In genomic region chr7:31991406-31991805, GRCh38 we compare ENCODE assay signal across 21 cellular contexts.
DNase-seq lines count a peak whose midpoint lies in the region; ATAC-seq, FAIRE-seq and TF ChIP-seq lines count a peak whose summit lies in the region.
"Had no signal": no experiment of that assay in that cellular context is flagged by ENCODE, and none has a peak within 500 bp of the region (broad histone marks: within the 10 kb centered on the region; RNA-seq: fewer than 3 reads in every experiment).

No MANE protein-coding gene starts in this region.

- no peak for TF ChIP-seq CTCF in endothelial cell of umbilical vein (IDR thresholded peaks at IDR 0.05; ENCODE audit: extremely low read depth in 1 of 2, insufficient read depth in 1 of 2, low read depth in 1 of 2, low read length in 2 of 2)
- TF ChIP-seq CTCF in pancreas (IDR thresholded peaks at IDR 0.05): no peak

- H3K4me1 ChIP-seq in adipocyte (ENCODE audit: control insufficient read depth, insufficient read depth, low read length): peaks cover 18% of the 10 kb centered on the region
- peaks cover 36% of the 10 kb centered on the region for H3K4me1 ChIP-seq in endothelial cell of umbilical vein (ENCODE audit: control insufficient read depth, extremely low read depth, insufficient read depth, low read length)
- no peaks in the 10 kb centered on the region for H3K4me1 ChIP-seq in pancreas
- no peaks in the 10 kb centered on the region for H3K4me1 ChIP-seq in aorta (ENCODE audit: control insufficient read depth in 1 of 2, insufficient read depth in 2 of 2, low read length in 2 of 2)
- H3K4me1 ChIP-seq: Caco-2 had no signal

- TF ChIP-seq POLR2A in endothelial cell of umbilical vein (IDR thresholded peaks at IDR 0.05; ENCODE audit: low read depth, low read length): no peak

- FAIRE-seq in endothelial cell of umbilical vein (lab: Jason Lieb, UNC): no peak
- FAIRE-seq in pancreas (lab: Jason Lieb, UNC): no peak
- FAIRE-seq: GM12878, GM18507 had no signal

- intact Hi-C loops in endothelial cell of umbilical vein (cut with micrococcal nuclease): no loop called here
- intact Hi-C loops in pancreas (cut with DNase I): no loop called here
- intact Hi-C loops in aorta (cut with DNase I): no loop called here

- POLR2A ChIA-PET in endothelial cell of umbilical vein (lab: Charles Lee): no interaction called here

- 50 to 54% methylated on average over 3 of the region's 3 CpGs for WGBS in pancreas, 2 donors
- WGBS in aorta, 2 donors: 89 to 97% methylated on average over 3 of the region's 3 CpGs

- ATAC-seq in pancreas (peak in 3 of 4 donors; percentile 40 to 67 (median 56)), aorta (ENCODE audit: low FRiP score) (no peak)
- ATAC-seq: CD8-positive, alpha-beta T cell; GM12878; GM23338; HCT116 had no signal

- no peaks in the 10 kb centered on the region for H3K9me3 ChIP-seq in adipocyte (ENCODE audit: control insufficient read depth, low read length)
- H3K9me3 ChIP-seq in endothelial cell of umbilical vein (replicated peaks; ENCODE audit: control insufficient read depth, insufficient read depth, low read length): no peaks in the 10 kb centered on the region
- no peaks in the 10 kb centered on the region for H3K9me3 ChIP-seq in pancreas
- peaks cover 1% of the 10 kb centered on the region for H3K9me3 ChIP-seq in aorta (ENCODE audit: control insufficient read depth, low read length)
- H3K9me3 ChIP-seq: Caco-2 had no signal

- CTCF ChIA-PET in endothelial cell of umbilical vein (lab: Charles Lee): interaction anchor here (1.0 to 2.1 kb wide), 6 partner anchors 8 to 219 kb away, joined by 3 to 8 read pairs (median 6); no protein-coding TSS in a partner anchor

- H3K27me3 ChIP-seq in adipocyte (replicated peaks; ENCODE audit: control insufficient read depth, insufficient read depth, low read length) (no peaks in the 10 kb centered on the region), endothelial cell of umbilical vein (ENCODE audit: control insufficient read depth in 2 of 2, insufficient read depth in 2 of 2, low read length in 2 of 2) (no peaks in the 10 kb centered on the region), pancreas (no peaks in the 10 kb centered on the region), aorta (ENCODE audit: control insufficient read depth in 1 of 2, insufficient read depth in 2 of 2, low read length in 1 of 2) (no peaks in the 10 kb centered on the region)

- in situ Hi-C loops in G401 (cut with HindIII; ENCODE audit: low sequenced_read_pairs): no loop called here

- no peaks in the 10 kb centered on the region for H3K36me3 ChIP-seq in adipocyte (ENCODE audit: control insufficient read depth, insufficient read depth, low read length, severe bottlenecking)
- no peaks in the 10 kb centered on the region for H3K36me3 ChIP-seq in endothelial cell of umbilical vein (ENCODE audit: control insufficient read depth in 2 of 2, extremely low read depth in 1 of 2, insufficient read depth in 2 of 2, low read length in 2 of 2)
- no peaks in the 10 kb centered on the region for H3K36me3 ChIP-seq in pancreas
- no peaks in the 10 kb centered on the region for H3K36me3 ChIP-seq in aorta (ENCODE audit: control insufficient read depth in 1 of 2, insufficient read depth in 2 of 2, low read length in 1 of 2)

- peak overlapping the region; percentile 6 for H2AFZ ChIP-seq in endothelial cell of umbilical vein (ENCODE audit: low read depth, low read length)
- H2AFZ ChIP-seq: GM23338 had no signal

- H3K9me1 ChIP-seq in endothelial cell of umbilical vein (replicated peaks; ENCODE audit: control insufficient read depth, extremely low read depth, insufficient read depth, low read length): no peaks in the 10 kb centered on the region

- no peaks in the 10 kb centered on the region for H4K20me1 ChIP-seq in endothelial cell of umbilical vein (replicated peaks; ENCODE audit: control insufficient read depth, extremely low read depth, insufficient read depth, low read length)

- H3K27ac ChIP-seq in endothelial cell of umbilical vein (ENCODE audit: insufficient read depth, low read depth, low read length): peak overlapping the region; percentile 69
- no peak overlapping the region for H3K27ac ChIP-seq in pancreas
- H3K27ac ChIP-seq in aorta (ENCODE audit: low read depth in 1 of 2, low read length in 2 of 2): no peak overlapping the region
- H3K27ac ChIP-seq: C4-2B had no signal

- dilution Hi-C loops in endothelial cell of umbilical vein (cut with MboI; ENCODE audit: extremely low pct_ligation_motif_present, low sequenced_read_pairs): no loop called here

- peak overlapping the region; percentile 34 for H3K4me2 ChIP-seq in endothelial cell of umbilical vein (ENCODE audit: insufficient read depth, low read length)
- H3K4me2 ChIP-seq: GM23338 had no signal

- H3K79me2 ChIP-seq in endothelial cell of umbilical vein (ENCODE audit: control insufficient read depth, insufficient read depth, low read length): no peaks in the 10 kb centered on the region

- BruUV-seq in endothelial cell of umbilical vein (replicated peaks; lab: Mats Ljungman, UMichigan): no TSS peak

- DNase-seq in G401 (ENCODE audit: low spot score) (peak; percentile 21), adipocyte (ENCODE audit: low read depth) (no peak), endothelial cell of umbilical vein (ENCODE audit: low read depth, low spot score) (no peak), pancreas (no peak), RKO (ENCODE audit: low spot score) (no peak), anterior cingulate cortex (lab: John Stamatoyannopoulos, UW) (no peak), HuH-7.5 (ENCODE audit: low spot score) (no peak), aorta (no peak)
- DNase-seq: 8988T; Caco-2; CD4-positive, CD25-positive, alpha-beta regulatory T cell; CD8-positive, alpha-beta T cell; DMS153; DND-41; GDM1; H9 had no signal

- no peak overlapping the region for H3K4me3 ChIP-seq in adipocyte (ENCODE audit: low read length)
- H3K4me3 ChIP-seq in endothelial cell of umbilical vein (replicated peaks in 1 of 3; ENCODE audit: insufficient read depth in 1 of 3, low read depth in 1 of 3, low read length in 3 of 3): no peak overlapping the region
- no peak overlapping the region for H3K4me3 ChIP-seq in pancreas
- no peak overlapping the region for H3K4me3 ChIP-seq in aorta (ENCODE audit: low read length in 2 of 2)
- H3K4me3 ChIP-seq: GM12878, GM23338 had no signal

- H3K9ac ChIP-seq in adipocyte (ENCODE audit: low read length) (peak overlapping the region; percentile 6), endothelial cell of umbilical vein (replicated peaks; ENCODE audit: extremely low read depth, insufficient read depth, low read length) (no peak overlapping the region)

TF ChIP-seq in endothelial cell of umbilical vein, 7 proteins besides CTCF, POLR2A, EP300 and RAD21:
- no peak for TF ChIP-seq GATA2 (IDR thresholded peaks at IDR 0.05; ENCODE audit: insufficient read depth, insufficient read length, low read depth, low read length)
- TF ChIP-seq FOS (IDR thresholded peaks at IDR 0.05; ENCODE audit: borderline replicate concordance, insufficient read depth, low read length): no peak
- no peak for TF ChIP-seq JUN (IDR thresholded peaks at IDR 0.05; ENCODE audit: borderline replicate concordance, insufficient read depth, insufficient read length, low read depth)
- TF ChIP-seq MAX (IDR thresholded peaks at IDR 0.05; ENCODE audit: insufficient read depth, insufficient read length): no peak
- TF ChIP-seq POLR2AphosphoS5 (IDR thresholded peaks at IDR 0.05; ENCODE audit: insufficient read depth, low read depth, low read length): no peak
- TF ChIP-seq MYC (IDR thresholded peaks at IDR 0.05; ENCODE audit: low read depth, low read length): no peak
- no peak for TF ChIP-seq EZH2 (IDR thresholded peaks at IDR 0.05; ENCODE audit: borderline replicate concordance, low read depth, low read length, severe bottlenecking)
TF ChIP-seq in endothelial cell of umbilical vein: peak in this region for 0.
